In the genomic region with DNA sequence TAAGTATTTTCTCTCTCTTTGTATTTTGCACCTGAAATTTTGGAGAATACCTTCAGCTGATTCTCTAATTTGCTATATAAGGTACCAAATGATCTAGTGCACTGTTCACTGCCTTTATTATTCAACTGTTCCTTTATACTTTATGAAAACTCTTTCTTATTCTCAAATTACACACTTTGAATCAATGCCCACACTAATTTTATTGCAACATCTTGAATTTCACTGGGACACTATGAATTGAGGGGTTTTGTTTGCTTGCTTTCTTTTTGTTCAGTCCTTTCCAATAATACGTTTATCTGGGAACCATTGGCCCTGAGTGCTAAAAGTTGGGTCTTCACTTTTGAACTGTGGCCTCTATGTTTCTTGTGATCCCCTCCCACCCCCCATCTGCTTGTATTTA, we compare ENCODE assay signal across 17 cellular contexts.
A peak's percentile ranks its signal among the peaks of the same experiment; 100 is the strongest.
DNase-seq lines count a peak whose midpoint lies in the region; ATAC-seq and TF ChIP-seq lines count a peak whose summit lies in the region.
"Had no signal": no experiment of that assay in that cellular context is flagged by ENCODE, and none has a peak within 500 bp of the region (broad histone marks: within the 10 kb centered on the region; RNA-seq: fewer than 3 reads in every experiment).

No MANE protein-coding gene starts in this region.

- H3K4me1 ChIP-seq in ACC112 (ENCODE audit: control insufficient read depth, insufficient read depth, low read length, unreplicated experiment) (peaks cover 11% of the 10 kb centered on the region), HEK293 (ENCODE audit: control insufficient read depth, insufficient read depth, low read length) (peaks cover 6% of the 10 kb centered on the region; the same call in 1 of the 2 replicates), hepatocyte (ENCODE audit: insufficient read depth) (no peaks in the 10 kb centered on the region)
- H3K4me1 ChIP-seq: A549, BLaER1, HAP-1 had no signal

- H3K4me3 ChIP-seq in ACC112 (ENCODE audit: low read depth, low read length): 0 out of 2 replicates have a peak overlapping the region, but pooled peaks have one; percentile 32
- H3K4me3 ChIP-seq in HEK293 (ENCODE audit: low read depth, low read length): no peak overlapping the region
- no peak overlapping the region for H3K4me3 ChIP-seq in hepatocyte
- H3K4me3 ChIP-seq: A549, BLaER1, HAP-1 had no signal

- H3K27me3 ChIP-seq in ACC112 (ENCODE audit: insufficient read depth, low read length) (no peaks in the 10 kb centered on the region), hepatocyte (no peaks in the 10 kb centered on the region)
- H3K27me3 ChIP-seq: BLaER1 had no signal

- H3K9me3 ChIP-seq in HEK293 (ENCODE audit: control insufficient read depth, insufficient read depth, low read depth, low read length): no peaks in the 10 kb centered on the region
- H3K9me3 ChIP-seq in hepatocyte (ENCODE audit: low read depth): no peaks in the 10 kb centered on the region
- H3K9me3 ChIP-seq: A549, BLaER1, HAP-1 had no signal

- CTCF ChIA-PET in HEK293 (lab: Yijun Ruan, JAX): no interaction called here

- no peak for DNase-seq in hepatocyte (ENCODE audit: low spot score)
- no peak for DNase-seq in hippocampal formation (lab: John Stamatoyannopoulos, UW)
- DNase-seq: Calu3; CD8-positive, alpha-beta T cell; DMS79 treated with DMSO at 0.1 percent for 48 hours; GF-D8; KG1 had no signal

- no peak for ATAC-seq in HG03439 (IDR thresholded peaks at IDR 0.05; ENCODE audit: unreplicated experiment)
- no peak for ATAC-seq in GM18505 (IDR thresholded peaks at IDR 0.05; ENCODE audit: unreplicated experiment)
- ATAC-seq in HG02759 (IDR thresholded peaks at IDR 0.05; ENCODE audit: unreplicated experiment): no peak
- ATAC-seq: A549; CD8-positive, alpha-beta T cell; HepG2 had no signal

- H2AFZ ChIP-seq in ACC112 (ENCODE audit: low read length, unreplicated experiment) (peak overlapping the region; percentile 61), hepatocyte (no peak overlapping the region)

- 73% methylated on average over 1 of the region's 1 CpG for WGBS in hepatocyte (ENCODE audit: low lambda C conversion rate, missing lambda C conversion rate)

- H3K36me3 ChIP-seq in ACC112 (ENCODE audit: insufficient read depth, low read length) (no peaks in the 10 kb centered on the region), HEK293 (ENCODE audit: control insufficient read depth in 2 of 2, insufficient read depth in 1 of 2, low read length in 2 of 2) (no peaks in the 10 kb centered on the region), hepatocyte (replicated peaks; ENCODE audit: insufficient read depth, low read depth) (no peaks in the 10 kb centered on the region)
- H3K36me3 ChIP-seq: BLaER1, HAP-1 had no signal

- no peaks in the 10 kb centered on the region for H4K20me1 ChIP-seq in hepatocyte (ENCODE audit: insufficient read depth, poor library complexity, severe bottlenecking)
- H4K20me1 ChIP-seq: BLaER1 had no signal

- POLR2A ChIA-PET in HEK293 (lab: Yijun Ruan, JAX): no interaction called here

- TF ChIP-seq POLR2A in GM18505 (IDR thresholded peaks at IDR 0.05; ENCODE audit: borderline replicate concordance, extremely low read depth, insufficient read depth, insufficient read length): no peak

- H3K27ac ChIP-seq in ACC112 (ENCODE audit: low read depth, low read length) (no peak overlapping the region), HEK293 (ENCODE audit: extremely low read depth, low read depth, low read length) (peak overlapping the region; percentile 29; the same call in 1 of the 2 replicates), VCaP (peak overlapping the region; percentile 93), hepatocyte (no peak overlapping the region)
- H3K27ac ChIP-seq: A549, BLaER1 had no signal

- peak overlapping the region; percentile 1 for H3K4me2 ChIP-seq in hepatocyte
- H3K4me2 ChIP-seq: A549, BLaER1 had no signal

- TF ChIP-seq CTCF in HEK293 (tag by site-specific recombination; IDR thresholded peaks at IDR 0.05) (no peak), VCaP (conservative IDR thresholded peaks at IDR 0.05) (no peak), hepatocyte (IDR thresholded peaks at IDR 0.05; ENCODE audit: poor library complexity) (no peak)

- no peaks in the 10 kb centered on the region for H3K79me2 ChIP-seq in ACC112 (ENCODE audit: control insufficient read depth, insufficient read depth, low read length, unreplicated experiment)
- no peaks in the 10 kb centered on the region for H3K79me2 ChIP-seq in hepatocyte

- no peaks in the 10 kb centered on the region for H3K9me2 ChIP-seq in hepatocyte (replicated peaks; ENCODE audit: insufficient read depth)

TF ChIP-seq in HEK293, 187 proteins besides CTCF, POLR2A, EP300 and RAD21:
- TF ChIP-seq MYNN (tag by site-specific recombination; IDR thresholded peaks at IDR 0.05; ENCODE audit: borderline replicate concordance) (no peak), ZNF335 (tag by site-specific recombination; conservative IDR thresholded peaks at IDR 0.05) (peak; percentile 21; the same call in 1 of the 2 replicates)

Comparison
In these comparisons a context has a peak if more than half of its experiments do, and no peak if none do; other contexts are left out.
1. H3K27ac ChIP-seq: peak in HEK293 (single experiment) and VCaP (single experiment); none in ACC112 (single experiment) and hepatocyte (single experiment).